ENCODE assay signal across 8 cellular contexts in genomic region chr1:91712981-91713841, GRCh38.
DNase-seq lines count a peak whose midpoint lies in the region; ATAC-seq and TF ChIP-seq lines count a peak whose summit lies in the region.

No MANE protein-coding gene starts in this region.

- peak overlapping the region; percentile 59 to 75 (median 66) for H3K4me3 Mint-ChIP-seq in CD4-positive, alpha-beta memory T cell
- peak overlapping the region; percentile 27 for H3K4me3 Mint-ChIP-seq in neural progenitor cell

- H3K9me3 ChIP-seq in CD4-positive, alpha-beta memory T cell (ENCODE audit: control insufficient read depth in 1 of 2, low read length in 2 of 2): no peaks in the 10 kb centered on the region
- H3K9me3 ChIP-seq in neural progenitor cell (ENCODE audit: low read depth): no peaks in the 10 kb centered on the region

- H3K27me3 Mint-ChIP-seq in CD4-positive, alpha-beta memory T cell: no peaks in the 10 kb centered on the region
- peaks cover 2% of the 10 kb centered on the region for H3K27me3 Mint-ChIP-seq in neural progenitor cell (ENCODE audit: insufficient read depth, low read depth)

- H3K4me1 Mint-ChIP-seq in CD4-positive, alpha-beta memory T cell: peaks cover 17 to 40% (median 23%) of the 10 kb centered on the region in 4 donors
- H3K4me1 Mint-ChIP-seq in neural progenitor cell: peaks cover 14% of the 10 kb centered on the region

- H3K9ac ChIP-seq in neural progenitor cell: no peak overlapping the region

- peak overlapping the region; percentile 18 for H3K27ac ChIP-seq in CD4-positive, alpha-beta memory T cell (ENCODE audit: low read depth, low read length)
- H3K27ac ChIP-seq in neural progenitor cell: no peak overlapping the region

- no peaks in the 10 kb centered on the region for H3K9me3 Mint-ChIP-seq in CD4-positive, alpha-beta memory T cell
- H3K9me3 Mint-ChIP-seq in neural progenitor cell: no peaks in the 10 kb centered on the region

- H2AFZ ChIP-seq in neural progenitor cell (replicated peaks): peak overlapping the region; percentile 41

- ATAC-seq in GM21526 (IDR thresholded peaks at IDR 0.05; ENCODE audit: low FRiP score, unreplicated experiment): peak; percentile 62

- H3K4me3 ChIP-seq in CD4-positive, alpha-beta memory T cell (ENCODE audit: low read length in 2 of 2): no peak overlapping the region
- H3K4me3 ChIP-seq in choroid plexus epithelial cell (ENCODE audit: low read depth, low read length) (peak overlapping the region; percentile 12), neural progenitor cell (no peak overlapping the region)

- H3K36me3 ChIP-seq in CD4-positive, alpha-beta memory T cell (ENCODE audit: insufficient read depth, low read length): peaks cover 16% of the 10 kb centered on the region
- no peaks in the 10 kb centered on the region for H3K36me3 ChIP-seq in neural progenitor cell

- no peak overlapping the region for H3K4me2 ChIP-seq in neural progenitor cell

- POLR2A ChIA-PET in CD4-positive, alpha-beta memory T cell (lab: Charles Lee; ENCODE audit: partially characterized antibody): no interaction called here

- intact Hi-C loops in CD4-positive, alpha-beta memory T cell (cut with micrococcal nuclease): no loop called here

- no peak for TF ChIP-seq CTCF in choroid plexus epithelial cell (conservative IDR thresholded peaks at IDR 0.05; ENCODE audit: low read depth, low read length)
- TF ChIP-seq CTCF in neural progenitor cell (IDR thresholded peaks at IDR 0.05): no peak

- no peaks in the 10 kb centered on the region for H3F3A ChIP-seq in neural progenitor cell (ENCODE audit: low read depth)

- no peaks in the 10 kb centered on the region for H3K79me2 ChIP-seq in neural progenitor cell (ENCODE audit: low read depth)

- peak; percentile 26 to 72 (median 34) for DNase-seq in CD4-positive, alpha-beta memory T cell
- peak; percentile 42 for DNase-seq in NCI-H524 treated with DMSO at 0.1 percent for 48 hours (lab: John Stamatoyannopoulos, UW)
- peak; percentile 91 for DNase-seq in choroid plexus epithelial cell (ENCODE audit: low read depth)
- DNase-seq in neural progenitor cell (ENCODE audit: low spot score): no peak
- DNase-seq in NCI-H2029 treated with DMSO at 0.1 percent for 48 hours (lab: John Stamatoyannopoulos, UW): no peak
- DNase-seq in germinal center (ENCODE audit: low spot score): no peak
- no peak for DNase-seq in ureter (ENCODE audit: low spot score)

- CTCF ChIA-PET in CD4-positive, alpha-beta memory T cell (lab: Charles Lee; ENCODE audit: partially characterized antibody): interaction anchor here (1.4 to 1.6 kb wide), 3 partner anchors 184 to 216 kb away, joined by 4 to 7 read pairs (median 5); no protein-coding TSS in a partner anchor

- H3K36me3 Mint-ChIP-seq in CD4-positive, alpha-beta memory T cell: peaks cover 65 to 83% of the 10 kb centered on the region in 2 donors
- H3K36me3 Mint-ChIP-seq in neural progenitor cell: peaks cover 5% of the 10 kb centered on the region

- H4K20me1 ChIP-seq in neural progenitor cell (ENCODE audit: low read depth): no peaks in the 10 kb centered on the region

- peak overlapping the region; percentile 8 to 87 (median 77) for H3K27ac Mint-ChIP-seq in CD4-positive, alpha-beta memory T cell
- H3K27ac Mint-ChIP-seq in neural progenitor cell: peak overlapping the region; percentile 72

- H3K4me1 ChIP-seq in CD4-positive, alpha-beta memory T cell (ENCODE audit: insufficient read depth, low read length): peaks cover 18% of the 10 kb centered on the region
- peaks cover 8% of the 10 kb centered on the region for H3K4me1 ChIP-seq in neural progenitor cell

- H3K27me3 ChIP-seq in CD4-positive, alpha-beta memory T cell (ENCODE audit: insufficient read depth, low read length): no peaks in the 10 kb centered on the region
- H3K27me3 ChIP-seq in neural progenitor cell: no peaks in the 10 kb centered on the region

Comparison
In these comparisons a context has a peak if more than half of its experiments do, and no peak if none do; other contexts are left out.
1. DNase-seq: peak in CD4-positive, alpha-beta memory T cell (5 of 5), NCI-H524 treated with DMSO at 0.1 percent for 48 hours (single experiment) and choroid plexus epithelial cell (single experiment); none in neural progenitor cell (single experiment), NCI-H2029 treated with DMSO at 0.1 percent for 48 hours (single experiment), germinal center (single experiment) and ureter (single experiment).